16 cellular contexts compared by ENCODE assay signal in the genomic region with DNA sequence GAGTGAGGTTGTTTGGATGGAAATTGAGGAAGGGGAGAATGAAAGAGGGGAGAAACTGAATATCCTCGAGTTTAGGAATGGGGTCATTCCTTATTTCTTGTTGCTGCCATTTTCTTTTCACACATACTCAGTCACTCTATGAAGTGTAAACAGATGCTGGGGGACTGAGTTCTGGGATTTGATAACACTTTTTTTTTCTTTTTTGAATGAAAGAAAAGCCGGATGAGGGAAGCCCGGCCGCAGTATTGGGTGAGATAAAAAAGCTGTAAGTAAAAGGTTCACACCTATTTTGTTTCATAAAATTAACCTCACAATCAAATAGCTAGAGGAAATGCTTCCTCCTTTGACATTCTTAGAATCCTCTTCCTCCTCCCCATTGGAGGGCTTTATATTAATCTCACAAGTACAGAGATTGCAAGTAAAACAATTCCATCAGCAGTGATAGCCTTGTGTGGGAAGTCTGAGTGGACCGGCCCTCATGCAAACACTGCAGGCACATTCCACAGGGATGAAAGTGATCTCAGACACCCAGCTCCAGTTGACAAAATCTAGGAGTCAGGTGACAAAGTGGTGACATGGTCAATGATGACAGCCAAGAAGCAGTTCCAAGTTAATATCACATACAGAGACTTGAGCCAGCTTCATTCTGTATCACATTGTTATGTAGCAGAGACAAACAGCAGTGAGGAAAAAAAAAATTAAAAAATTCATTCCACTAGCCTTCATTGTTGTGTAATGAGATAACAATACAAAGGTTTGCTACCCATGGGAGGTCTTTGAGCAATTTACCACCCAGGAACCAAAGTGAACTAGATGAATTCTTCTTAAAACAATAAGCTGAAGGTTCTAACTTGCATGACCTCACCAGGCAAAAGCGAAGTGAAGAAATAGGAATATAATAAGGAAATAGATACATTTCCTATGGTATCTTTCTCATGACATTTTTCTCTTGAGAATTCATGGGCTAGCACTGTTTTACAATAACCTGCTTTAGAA.
A peak's percentile ranks its signal among the peaks of the same experiment; 100 is the strongest.
DNase-seq lines count a peak whose midpoint lies in the region; ATAC-seq lines count a peak whose summit lies in the region.
"Had no signal": no experiment of that assay in that cellular context is flagged by ENCODE, and none has a peak within 500 bp of the region (broad histone marks: within the 10 kb centered on the region; RNA-seq: fewer than 3 reads in every experiment).

No MANE protein-coding gene starts in this region.

- DNase-seq in Right ventricle myocardium inferior (ENCODE audit: missing footprints), result no peak
- DNase-seq in cardiac septum (ENCODE audit: low spot score), result no peak
- DNase-seq in dedifferentiated amniotic fluid mesenchymal stem cell (ENCODE audit: extremely low spot score), result peak; percentile 25
- peak; percentile 20 for DNase-seq in iPS-NIHi11 (ENCODE audit: low spot score)
- no peak for DNase-seq in activated T-cell treated with anti-CD3 and anti-CD28 coated beads for 4 hours
- DNase-seq in activated CD8-positive, alpha-beta memory T cell treated with anti-CD3 and anti-CD28 coated beads, Interleukin-2, amount 50 U/mL, for 48 hours, result no peak
- DNase-seq in activated CD4-positive, alpha-beta T cell treated with anti-CD3 and anti-CD28 coated beads for 1 hour, result no peak
- DNase-seq: 8988T; activated naive CD4-positive, alpha-beta T cell treated with Interleukin-2 at 50 U/mL for 16 hours; caudate nucleus; CD4-positive, alpha-beta T cell; DMS79 treated with DMSO at 0.1 percent for 48 hours; NCI-H1694 treated with DMSO at 0.1 percent for 48 hours; NCI-H510A had no signal

- intact Hi-C loops in Right ventricle myocardium inferior (cut with DNase I), result loop anchor here (1.0 to 5.0 kb wide), 3 partner anchors 24 to 174 kb away; no protein-coding TSS in a partner anchor
- intact Hi-C loops in cardiac septum (cut with DNase I), result loop anchor here (1.0 to 10.0 kb wide), 3 partner anchors 120 to 576 kb away; no protein-coding TSS in a partner anchor

- ATAC-seq in Right ventricle myocardium inferior (peak; percentile 97), HG02884 (IDR thresholded peaks at IDR 0.05; ENCODE audit: unreplicated experiment) (no peak)
- ATAC-seq: GM12878 had no signal

Comparison
In these comparisons a context has a peak if more than half of its experiments do, and no peak if none do; other contexts are left out.
1. DNase-seq: peak in dedifferentiated amniotic fluid mesenchymal stem cell (single experiment) and iPS-NIHi11 (single experiment); none in Right ventricle myocardium inferior (single experiment), cardiac septum (single experiment), activated T-cell treated with anti-CD3 and anti-CD28 coated beads for 4 hours (single experiment), activated CD8-positive, alpha-beta memory T cell treated with anti-CD3 and anti-CD28 coated beads, Interleukin-2, amount 50 U/mL, for 48 hours (single experiment) and activated CD4-positive, alpha-beta T cell treated with anti-CD3 and anti-CD28 coated beads for 1 hour (single experiment).